Comparison of ENCODE assay signal across 8 cellular contexts in genomic region chr17:75753514-75754377, GRCh38. TPM values are rescaled to one million over a fixed set of nuclear protein-coding genes. Genes with fewer than 3 reads are reported as not detected.
DNase-seq lines count a peak whose midpoint lies in the region; ATAC-seq, FAIRE-seq and TF ChIP-seq lines count a peak whose summit lies in the region.

No MANE protein-coding gene starts in this region.

- ATAC-seq in WTC11 (peak; percentile 58), left lung (peak; percentile 78)

- H3K27ac ChIP-seq in Karpas-422 (ENCODE audit: low read length) (no peak overlapping the region), left lung (no peak overlapping the region), small intestine (ENCODE audit: low read depth in 1 of 2, low read length in 1 of 2) (no peak overlapping the region)

- H3K4me1 Mint-ChIP-seq in WTC11: peaks cover 9% of the 10 kb centered on the region

- POLR2A ChIA-PET in WTC11 (lab: Charles Lee): interaction anchor here (0.7 to 1.6 kb wide), 8 partner anchors 11 to 87 kb away, joined by 3 to 13 read pairs (median 4); partner anchors contain the start of genes GALK1, ITGB4, RECQL5 and SAP30BP

- H3K36me3 Mint-ChIP-seq in WTC11: no peaks in the 10 kb centered on the region

- H3K4me2 ChIP-seq in Karpas-422 (ENCODE audit: low read depth, low read length, poor library complexity, severe bottlenecking): peak overlapping the region; percentile 83

- no peaks in the 10 kb centered on the region for H3K9me2 ChIP-seq in Karpas-422 (replicated peaks; ENCODE audit: insufficient read depth, low read length)

- no peaks in the 10 kb centered on the region for H3K9me3 Mint-ChIP-seq in WTC11

- H3K4me3 ChIP-seq in Karpas-422 (ENCODE audit: low read length) (peak overlapping the region; percentile 62; the same call in 1 of the 2 replicates), left lung (peak overlapping the region; percentile 31 to 42), small intestine (ENCODE audit: low read depth in 1 of 2, low read length in 2 of 2) (peak overlapping the region in 1 of 2 donors; percentile 26)

- DNase-seq in AG08395 (ENCODE audit: low spot score): peak; percentile 84
- DNase-seq in Karpas-422: peak; percentile 90
- peak; percentile 85 for DNase-seq in WTC11 (ENCODE audit: low spot score)
- peak; percentile 80 for DNase-seq in cerebellum (ENCODE audit: low spot score)
- peak; percentile 75 to 94 for DNase-seq in left lung
- DNase-seq in stimulated activated CD4-positive, alpha-beta T cell treated with anti-CD3 and anti-CD28 coated beads, TNF-alpha, amount 100 ng/mL, for 24 hours (ENCODE audit: low read depth in 3 of 3): peak in 2 of 3 experiments; percentile 46 to 70
- no peak for DNase-seq in small intestine

- H3K27ac Mint-ChIP-seq in WTC11: no peak overlapping the region

- TF ChIP-seq CTCF in WTC11 (IDR thresholded peaks at IDR 0.05) (0 out of 2 replicates have a peak, but pooled peaks have one; percentile 14), left lung (IDR thresholded peaks at IDR 0.05) (peak; percentile 38 to 47)

- H3K4me1 ChIP-seq in Karpas-422 (ENCODE audit: low read length) (peaks cover 26% of the 10 kb centered on the region), left lung (peaks cover 5 to 40% of the 10 kb centered on the region in 2 donors), small intestine (ENCODE audit: control insufficient read depth in 2 of 2, insufficient read depth in 1 of 2, low read depth in 1 of 2, low read length in 1 of 2) (no peaks in the 10 kb centered on the region)

- H3K27me3 ChIP-seq in Karpas-422 (ENCODE audit: low read length): no peaks in the 10 kb centered on the region
- no peaks in the 10 kb centered on the region for H3K27me3 ChIP-seq in left lung
- no peaks in the 10 kb centered on the region for H3K27me3 ChIP-seq in small intestine (ENCODE audit: control insufficient read depth in 2 of 2, insufficient read depth in 2 of 2, low read length in 2 of 2)

- H3K27me3 Mint-ChIP-seq in WTC11 (ENCODE audit: low read depth): peaks cover 8% of the 10 kb centered on the region

- WGBS in small intestine, 3 donors: 17 to 67% (median 58%) methylated on average over 36 to 76 of the region's 76 CpGs

- FAIRE-seq in small intestine (lab: Jason Lieb, UNC): no peak

- no peaks in the 10 kb centered on the region for H4K20me1 ChIP-seq in Karpas-422 (ENCODE audit: insufficient read depth, low read depth, low read length)

- intact Hi-C loops in left lung (cut with DNase I): no loop called here

- CTCF ChIA-PET in WTC11 (lab: Charles Lee): interaction anchor here (0.6 to 9.4 kb wide), 88 partner anchors 8 to 513 kb away, joined by 3 to 318 read pairs (median 5); partner anchors contain the start of genes ACOX1, GALK1, GGA3 and ITGB4

- H3K4me3 Mint-ChIP-seq in WTC11: peak overlapping the region; percentile 56

- peak overlapping the region; percentile 97 for H2AFZ ChIP-seq in Karpas-422 (ENCODE audit: low read length)

- H3K9me3 ChIP-seq in Karpas-422 (ENCODE audit: low read length) (no peaks in the 10 kb centered on the region), left lung (no peaks in the 10 kb centered on the region), small intestine (ENCODE audit: control insufficient read depth, low read depth) (no peaks in the 10 kb centered on the region)

- no peaks in the 10 kb centered on the region for H3K79me2 ChIP-seq in Karpas-422 (ENCODE audit: low read length)

- peak overlapping the region; percentile 70 for H3K9ac ChIP-seq in Karpas-422 (ENCODE audit: low read length)

- peak; percentile 22 for TF ChIP-seq POLR2A in GM19099 (IDR thresholded peaks at IDR 0.05; ENCODE audit: extremely low read depth, insufficient read length, low read depth)

- no peaks in the 10 kb centered on the region for H3K36me3 ChIP-seq in Karpas-422 (ENCODE audit: insufficient read depth, low read length)
- peaks cover 0 to 27% of the 10 kb centered on the region in 2 donors for H3K36me3 ChIP-seq in left lung
- H3K36me3 ChIP-seq in small intestine (ENCODE audit: control insufficient read depth in 2 of 2, insufficient read depth in 2 of 2, low read length in 2 of 2): peaks cover 10 to 21% of the 10 kb centered on the region in 2 donors

TF ChIP-seq in WTC11, 78 proteins besides CTCF, POLR2A, EP300 and RAD21 (continues in another document):
- no peak; the same call in 1 of the 2 replicates for TF ChIP-seq TCF7 (CRISPR knock-in tag; IDR thresholded peaks at IDR 0.05; ENCODE audit: low read depth)
- TF ChIP-seq NFATC4 (CRISPR knock-in tag; IDR thresholded peaks at IDR 0.05): no peak
- TF ChIP-seq ZMAT4 (CRISPR knock-in tag; IDR thresholded peaks at IDR 0.05): no peak
- TF ChIP-seq SP1 (CRISPR knock-in tag; conservative IDR thresholded peaks at IDR 0.05): peak; percentile 74
- TF ChIP-seq, protein P1, sequence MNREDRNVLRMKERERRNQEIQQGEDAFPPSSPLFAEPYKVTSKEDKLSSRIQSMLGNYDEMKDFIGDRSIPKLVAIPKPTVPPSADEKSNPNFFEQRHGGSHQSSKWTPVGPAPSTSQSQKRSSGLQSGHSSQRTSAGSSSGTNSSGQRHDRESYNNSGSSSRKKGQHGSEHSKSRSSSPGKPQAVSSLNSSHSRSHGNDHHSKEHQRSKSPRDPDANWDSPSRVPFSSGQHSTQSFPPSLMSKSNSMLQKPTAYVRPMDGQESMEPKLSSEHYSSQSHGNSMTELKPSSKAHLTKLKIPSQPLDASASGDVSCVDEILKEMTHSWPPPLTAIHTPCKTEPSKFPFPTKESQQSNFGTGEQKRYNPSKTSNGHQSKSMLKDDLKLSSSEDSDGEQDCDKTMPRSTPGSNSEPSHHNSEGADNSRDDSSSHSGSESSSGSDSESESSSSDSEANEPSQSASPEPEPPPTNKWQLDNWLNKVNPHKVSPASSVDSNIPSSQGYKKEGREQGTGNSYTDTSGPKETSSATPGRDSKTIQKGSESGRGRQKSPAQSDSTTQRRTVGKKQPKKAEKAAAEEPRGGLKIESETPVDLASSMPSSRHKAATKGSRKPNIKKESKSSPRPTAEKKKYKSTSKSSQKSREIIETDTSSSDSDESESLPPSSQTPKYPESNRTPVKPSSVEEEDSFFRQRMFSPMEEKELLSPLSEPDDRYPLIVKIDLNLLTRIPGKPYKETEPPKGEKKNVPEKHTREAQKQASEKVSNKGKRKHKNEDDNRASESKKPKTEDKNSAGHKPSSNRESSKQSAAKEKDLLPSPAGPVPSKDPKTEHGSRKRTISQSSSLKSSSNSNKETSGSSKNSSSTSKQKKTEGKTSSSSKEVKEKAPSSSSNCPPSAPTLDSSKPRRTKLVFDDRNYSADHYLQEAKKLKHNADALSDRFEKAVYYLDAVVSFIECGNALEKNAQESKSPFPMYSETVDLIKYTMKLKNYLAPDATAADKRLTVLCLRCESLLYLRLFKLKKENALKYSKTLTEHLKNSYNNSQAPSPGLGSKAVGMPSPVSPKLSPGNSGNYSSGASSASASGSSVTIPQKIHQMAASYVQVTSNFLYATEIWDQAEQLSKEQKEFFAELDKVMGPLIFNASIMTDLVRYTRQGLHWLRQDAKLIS (CRISPR knock-in tag; IDR thresholded peaks at IDR 0.05; ENCODE audit: borderline replicate concordance): no peak
- TF ChIP-seq JAZF1 (CRISPR knock-in tag; IDR thresholded peaks at IDR 0.05): no peak
- TF ChIP-seq, protein P2, sequence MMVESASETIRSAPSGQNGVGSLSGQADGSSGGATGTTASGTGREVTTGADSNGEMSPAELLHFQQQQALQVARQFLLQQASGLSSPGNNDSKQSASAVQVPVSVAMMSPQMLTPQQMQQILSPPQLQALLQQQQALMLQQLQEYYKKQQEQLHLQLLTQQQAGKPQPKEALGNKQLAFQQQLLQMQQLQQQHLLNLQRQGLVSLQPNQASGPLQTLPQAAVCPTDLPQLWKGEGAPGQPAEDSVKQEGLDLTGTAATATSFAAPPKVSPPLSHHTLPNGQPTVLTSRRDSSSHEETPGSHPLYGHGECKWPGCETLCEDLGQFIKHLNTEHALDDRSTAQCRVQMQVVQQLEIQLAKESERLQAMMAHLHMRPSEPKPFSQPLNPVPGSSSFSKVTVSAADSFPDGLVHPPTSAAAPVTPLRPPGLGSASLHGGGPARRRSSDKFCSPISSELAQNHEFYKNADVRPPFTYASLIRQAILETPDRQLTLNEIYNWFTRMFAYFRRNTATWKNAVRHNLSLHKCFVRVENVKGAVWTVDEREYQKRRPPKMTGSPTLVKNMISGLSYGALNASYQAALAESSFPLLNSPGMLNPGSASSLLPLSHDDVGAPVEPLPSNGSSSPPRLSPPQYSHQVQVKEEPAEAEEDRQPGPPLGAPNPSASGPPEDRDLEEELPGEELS (CRISPR knock-in tag; IDR thresholded peaks at IDR 0.05): peak; percentile 86
- no peak for TF ChIP-seq ZNF138 (CRISPR knock-in tag; conservative IDR thresholded peaks at IDR 0.05)
- peak; percentile 42; the same call in 1 of the 2 replicates for TF ChIP-seq IRF1 (CRISPR knock-in tag; IDR thresholded peaks at IDR 0.05)

RNA-seq across cellular contexts. Expression of gene GALK1, which starts 11.2 kb away (rescaled TPM):
- total RNA-seq in Karpas-422 (2014; rRNA removed; shearing (Covaris generic); ENCODE audit: low replicate concordance): 23.9 and 28.3 TPM in 2 replicates
- total RNA-seq in WTC11 (2021): 42.2 to 49.9 TPM (median 49.4 TPM) in 3 replicates
- total RNA-seq in cerebellum: 6.8 TPM
- 10 to 100 TPM; 38.1 to 39.6 TPM for total RNA-seq in left lung
- 100 to 1,000 TPM in 1 of 3 donors, 10 to 100 TPM in 2; 43.4 to 116 (median 83.5) TPM for polyA plus RNA-seq in small intestine

RNA-seq across cellular contexts. Expression of gene UNK, which starts 30.9 kb away (rescaled TPM):
- total RNA-seq in Karpas-422 (2014; rRNA removed; shearing (Covaris generic); ENCODE audit: low replicate concordance): 22.9 and 49.0 TPM in 2 replicates
- 35.0 to 37.8 TPM (median 35.4 TPM) in 3 replicates for total RNA-seq in WTC11 (2021)
- 72.0 TPM for total RNA-seq in cerebellum
- 10 to 100 TPM; 19.8 to 24.6 TPM for total RNA-seq in left lung
- 10 to 100 TPM in 2 of 3 donors, 1 to 10 TPM in 1; 8.9 to 20.0 (median 12.7) TPM for polyA plus RNA-seq in small intestine

RNA-seq across cellular contexts. Expression of gene ITGB4, which starts 32.5 kb away (rescaled TPM):
- total RNA-seq in Karpas-422 (2014; rRNA removed; shearing (Covaris generic); ENCODE audit: low replicate concordance): 0.11 and 0.19 TPM in 2 replicates
- total RNA-seq in WTC11 (2021): 9.5 to 11.2 TPM (median 10.6 TPM) in 3 replicates
- 2.1 TPM for total RNA-seq in cerebellum
- 10 to 100 TPM; 44.1 to 54.8 TPM for total RNA-seq in left lung
- 100 to 1,000 TPM; 100 to 288 (median 210) TPM for polyA plus RNA-seq in small intestine
